In the genomic region with DNA sequence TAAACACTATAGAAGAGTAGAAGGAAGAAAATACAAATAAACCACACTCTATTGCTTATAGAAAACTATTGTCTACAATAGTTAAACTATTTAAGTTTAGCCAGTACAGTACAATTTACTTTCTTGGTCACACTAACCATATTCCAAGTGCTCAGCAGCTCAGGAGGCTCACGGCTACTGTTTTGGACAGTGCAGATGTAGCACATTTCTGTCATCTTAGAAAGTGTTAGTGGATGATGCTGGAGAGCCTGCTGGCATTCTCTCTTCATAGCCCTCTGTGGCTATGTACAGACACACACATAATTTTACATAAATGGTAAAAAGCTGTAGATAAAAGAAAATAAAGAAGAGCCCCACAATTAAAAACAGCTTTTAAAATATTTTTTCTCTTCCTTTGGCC, we compare ENCODE assay signal across 24 cellular contexts.
"Had no signal": no experiment of that assay in that cellular context is flagged by ENCODE, and none has a peak within 500 bp of the region (broad histone marks: within the 10 kb centered on the region; RNA-seq: fewer than 3 reads in every experiment).

No MANE protein-coding gene starts in this region.

- H3K4me3 ChIP-seq: colonic mucosa, coronary artery, dorsolateral prefrontal cortex, esophagus muscularis mucosa, esophagus squamous epithelium, gastrocnemius medialis, gastroesophageal sphincter, heart left ventricle, heart right ventricle had no signal

- ATAC-seq: effector memory CD8-positive, alpha-beta T cell; esophagus mucosa; foreskin keratinocyte; gastrocnemius medialis; gastroesophageal sphincter; heart left ventricle; heart right ventricle had no signal

- DNase-seq: colonic mucosa; cortex of kidney; dermis blood vessel endothelial cell; dorsolateral prefrontal cortex; effector CD4-positive, alpha-beta T cell; effector CD8-positive, alpha-beta T cell; effector memory CD4-positive, alpha-beta T cell; effector memory CD8-positive, alpha-beta T cell; endodermal cell; erythroblast; esophagus squamous epithelium; foreskin fibroblast; foreskin keratinocyte; foreskin melanocyte; gastrocnemius medialis; glutamatergic neuron; head of caudate nucleus; heart left ventricle; heart right ventricle had no signal

- H3K27ac ChIP-seq: colonic mucosa, coronary artery, dorsolateral prefrontal cortex, epithelial cell of prostate, esophagus muscularis mucosa, esophagus squamous epithelium, foreskin keratinocyte, gastrocnemius medialis, gastroesophageal sphincter, heart left ventricle, heart right ventricle had no signal

- H3K9me3 ChIP-seq: colonic mucosa, gastrocnemius medialis had no signal

- H3K4me1 ChIP-seq: colonic mucosa, esophagus muscularis mucosa, gastrocnemius medialis, gastroesophageal sphincter had no signal

- H3K27me3 ChIP-seq: colonic mucosa, dorsolateral prefrontal cortex, esophagus muscularis mucosa, foreskin keratinocyte, gastrocnemius medialis, gastroesophageal sphincter, heart left ventricle, heart right ventricle had no signal
